Comparison of ENCODE assay signal across 19 cellular contexts in the genomic region with DNA sequence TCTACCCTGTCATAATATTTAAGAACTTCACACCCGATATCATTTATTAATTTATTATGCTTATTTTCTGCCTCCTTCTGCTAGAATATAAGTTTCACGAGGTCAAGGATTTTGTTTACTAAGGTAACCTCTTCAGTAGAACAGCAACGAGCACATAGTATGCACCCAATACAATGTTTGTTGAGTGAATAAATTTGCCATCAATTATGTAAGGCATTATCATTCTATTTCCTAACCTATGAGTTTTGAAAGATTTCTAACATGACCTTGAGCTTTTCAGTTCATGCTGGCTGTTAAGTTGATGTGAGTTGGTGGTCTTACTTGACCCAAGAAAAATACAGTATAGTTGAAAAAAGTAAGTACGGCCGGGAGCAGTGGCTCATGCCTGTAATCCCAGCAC.
DNase-seq lines count a peak whose midpoint lies in the region; ATAC-seq, FAIRE-seq and TF ChIP-seq lines count a peak whose summit lies in the region.
"Had no signal": no experiment of that assay in that cellular context is flagged by ENCODE, and none has a peak within 500 bp of the region (broad histone marks: within the 10 kb centered on the region; RNA-seq: fewer than 3 reads in every experiment).

No MANE protein-coding gene starts in this region.

- intact Hi-C loops in HepG2 (cut with micrococcal nuclease; ENCODE audit: unreplicated experiment) (no loop called here), psoas muscle (cut with DNase I) (loop anchor here in 1 of 2 donors (5.0 kb wide), 1 partner anchor 126 kb away; the partner anchor contains the start of genes LOC128125822 and PTP4A1), Right ventricle myocardium inferior (cut with DNase I) (loop anchor here (5.0 kb wide), 1 partner anchor 126 kb away; the partner anchor contains the start of genes LOC128125822 and PTP4A1), left cardiac atrium (cut with DNase I) (no loop called here)

- BruUV-seq in HepG2 (replicated peaks; lab: Mats Ljungman, UMichigan), result no TSS peak

- peaks cover 70% of the 10 kb centered on the region for H3K4me1 ChIP-seq in HepG2 (ENCODE audit: insufficient read depth, low read length)
- H3K4me1 ChIP-seq in psoas muscle, result peaks cover 20% of the 10 kb centered on the region
- H3K4me1 ChIP-seq in skeletal muscle tissue (ENCODE audit: control insufficient read depth in 3 of 3, insufficient read depth in 3 of 3, low read length in 3 of 3), result peaks cover 0 to 12% (median 8%) of the 10 kb centered on the region in 3 donors

- no peaks in the 10 kb centered on the region for H3K79me2 ChIP-seq in HepG2 (ENCODE audit: insufficient read depth, low read length)

- TF ChIP-seq RAD21 in HepG2 (CRISPR knock-in tag; IDR thresholded peaks at IDR 0.05), result no peak

- H3K9me3 ChIP-seq in HepG2 (ENCODE audit: low read length), result no peaks in the 10 kb centered on the region
- no peaks in the 10 kb centered on the region for H3K9me3 ChIP-seq in psoas muscle
- no peaks in the 10 kb centered on the region for H3K9me3 ChIP-seq in skeletal muscle tissue (ENCODE audit: control insufficient read depth in 3 of 3, low read length in 3 of 3)

- no peak for DNase-seq in HepG2 (ENCODE audit: low spot score)
- DNase-seq in psoas muscle, result no peak
- DNase-seq in DMS 273 treated with DMSO at 0.1 percent for 48 hours (lab: John Stamatoyannopoulos, UW), result no peak
- no peak for DNase-seq in Right ventricle myocardium inferior (ENCODE audit: missing footprints)
- DNase-seq in H4 (ENCODE audit: low spot score), result no peak
- no peak for DNase-seq in left cardiac atrium
- DNase-seq: 8988T; C1 segment of cervical spinal cord; Calu3; CD4-positive, alpha-beta memory T cell; COR-L47; DMS153; DND-41; GOT3; H7; HCEC 1CT had no signal

- CTCF ChIA-PET in HepG2 (lab: Yijun Ruan, JAX; ENCODE audit: low intra/inter-chr PET ratio, low total read pairs), result no interaction called here

- H3K27me3 ChIP-seq in HepG2 (ENCODE audit: control insufficient read depth in 1 of 2, insufficient read depth in 2 of 2, low read length in 2 of 2) (no peaks in the 10 kb centered on the region), psoas muscle (ENCODE audit: insufficient read depth in 3 of 3, low read length in 2 of 3) (no peaks in the 10 kb centered on the region), skeletal muscle tissue (ENCODE audit: control insufficient read depth in 3 of 3, insufficient read depth in 3 of 3, low read length in 3 of 3) (no peaks in the 10 kb centered on the region)

- no peak for FAIRE-seq in HepG2 (lab: Jason Lieb, UNC)
- FAIRE-seq: G401.6, GM12892 had no signal

- TF ChIP-seq CTCF in HepG2 (CRISPR knock-in tag; IDR thresholded peaks at IDR 0.05), result no peak
- TF ChIP-seq CTCF in psoas muscle (IDR thresholded peaks at IDR 0.05), result no peak

- no peaks in the 10 kb centered on the region for H4K20me1 ChIP-seq in HepG2 (ENCODE audit: insufficient read depth, low read length)

- no peak overlapping the region for H3K9ac ChIP-seq in HepG2 (ENCODE audit: insufficient read depth, low read depth, low read length)
- H3K9ac ChIP-seq in skeletal muscle tissue (ENCODE audit: low read depth in 1 of 3, low read length in 3 of 3), result peak overlapping the region in 1 of 3 donors; percentile 38

- in situ Hi-C loops in HepG2 (cut with HindIII; ENCODE audit: extremely low pct_ligation_motif_present, low pct_unique_long_range_greater_than_20kb), result no loop called here

- H3K4me2 ChIP-seq in HepG2 (ENCODE audit: low read depth, low read length), result no peak overlapping the region

- POLR2A ChIA-PET in HepG2 (lab: Yijun Ruan, JAX), result no interaction called here

- ATAC-seq in HepG2 (no peak), psoas muscle (no peak), Right ventricle myocardium inferior (no peak), left cardiac atrium (no peak)

- H3K4me3 ChIP-seq in HepG2 (replicated peaks in 1 of 3; ENCODE audit: insufficient read depth in 1 of 3, low read depth in 2 of 3, low read length in 3 of 3) (no peak overlapping the region), psoas muscle (no peak overlapping the region), skeletal muscle tissue (ENCODE audit: low read length in 3 of 3) (no peak overlapping the region)

- H3K36me3 ChIP-seq in HepG2 (replicated peaks in 1 of 2; ENCODE audit: control insufficient read depth in 1 of 2, insufficient read depth in 2 of 2, low read length in 2 of 2), result no peaks in the 10 kb centered on the region
- H3K36me3 ChIP-seq in psoas muscle (ENCODE audit: insufficient read depth in 1 of 2, low read depth in 1 of 2), result no peaks in the 10 kb centered on the region
- no peaks in the 10 kb centered on the region for H3K36me3 ChIP-seq in skeletal muscle tissue (ENCODE audit: control insufficient read depth in 3 of 3, insufficient read depth in 3 of 3, low read length in 3 of 3)

- TF ChIP-seq EP300 in HepG2 (IDR thresholded peaks at IDR 0.05; ENCODE audit: low read depth in 2 of 2, low read length in 2 of 2) (no peak), HepG2 (CRISPR knock-in tag; IDR thresholded peaks at IDR 0.05; ENCODE audit: borderline replicate concordance) (no peak)

- no peak overlapping the region for H2AFZ ChIP-seq in HepG2 (ENCODE audit: low read length)

- H3K27ac ChIP-seq in HepG2 (ENCODE audit: extremely low read length, insufficient read depth, low read length) (no peak overlapping the region), psoas muscle (peak overlapping the region; percentile 82), skeletal muscle tissue (ENCODE audit: low read depth, low read length) (peak overlapping the region; percentile 89)

- no peak for TF ChIP-seq POLR2A in HepG2 (IDR thresholded peaks at IDR 0.05; ENCODE audit: insufficient read depth in 1 of 2, low read depth in 2 of 2, low read length in 2 of 2)

- 91% methylated on average over 5 of the region's 5 CpGs for WGBS in HepG2 (ENCODE audit: low lambda C conversion rate)
- 84 to 92% (median 90%) methylated on average over 5 of the region's 5 CpGs for WGBS in psoas muscle, 3 donors

TF ChIP-seq in HepG2, 621 proteins besides CTCF, POLR2A, EP300 and RAD21:
- TF ChIP-seq ZNF3 (CRISPR knock-in tag; IDR thresholded peaks at IDR 0.05), result peak; percentile 93
- TF ChIP-seq, protein P1, sequence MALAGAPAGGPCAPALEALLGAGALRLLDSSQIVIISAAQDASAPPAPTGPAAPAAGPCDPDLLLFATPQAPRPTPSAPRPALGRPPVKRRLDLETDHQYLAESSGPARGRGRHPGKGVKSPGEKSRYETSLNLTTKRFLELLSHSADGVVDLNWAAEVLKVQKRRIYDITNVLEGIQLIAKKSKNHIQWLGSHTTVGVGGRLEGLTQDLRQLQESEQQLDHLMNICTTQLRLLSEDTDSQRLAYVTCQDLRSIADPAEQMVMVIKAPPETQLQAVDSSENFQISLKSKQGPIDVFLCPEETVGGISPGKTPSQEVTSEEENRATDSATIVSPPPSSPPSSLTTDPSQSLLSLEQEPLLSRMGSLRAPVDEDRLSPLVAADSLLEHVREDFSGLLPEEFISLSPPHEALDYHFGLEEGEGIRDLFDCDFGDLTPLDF (CRISPR knock-in tag; IDR thresholded peaks at IDR 0.05), result no peak
